Comparison of ENCODE assay signal across 2 cellular contexts in the genomic region with DNA sequence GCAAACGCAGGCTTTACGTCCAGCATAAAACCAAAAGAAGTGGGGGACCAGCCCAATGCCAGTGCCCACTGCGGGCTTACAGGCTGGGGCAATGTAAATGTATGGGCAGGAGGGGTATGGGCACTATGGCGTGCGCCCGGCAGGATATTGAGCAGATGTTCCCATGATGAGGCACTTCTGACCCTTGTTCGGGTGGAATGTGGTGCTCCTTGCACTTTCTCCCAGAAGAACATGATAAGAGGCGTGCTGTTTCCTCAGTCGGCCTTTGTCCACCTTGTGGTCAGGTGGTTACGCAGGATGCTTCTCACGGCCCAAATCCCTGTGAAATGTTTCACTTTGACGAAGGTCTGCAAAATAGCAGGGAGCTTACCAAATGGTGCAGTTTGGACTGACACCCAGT.
A peak's percentile ranks its signal among the peaks of the same experiment; 100 is the strongest.
TF ChIP-seq lines count a peak whose summit lies in the region.

No MANE protein-coding gene starts in this region.

TF ChIP-seq in HepG2, 621 proteins besides CTCF, POLR2A, EP300 and RAD21 (continues in another document):
- TF ChIP-seq SRSF9 (IDR thresholded peaks at IDR 0.05; ENCODE audit: borderline replicate concordance, insufficient read depth, low read depth, low read length, poor library complexity, severe bottlenecking) (no peak), ZBTB38 (CRISPR knock-in tag; IDR thresholded peaks at IDR 0.05) (peak; percentile 30; the same call in 1 of the 2 replicates), CAMTA2 (CRISPR knock-in tag; IDR thresholded peaks at IDR 0.05; ENCODE audit: borderline replicate concordance) (no peak), BRD4 (CRISPR knock-in tag; IDR thresholded peaks at IDR 0.05) (no peak), HDAC6 (IDR thresholded peaks at IDR 0.05; ENCODE audit: low read depth, low read length) (no peak), IRF9 (CRISPR knock-in tag; IDR thresholded peaks at IDR 0.05; ENCODE audit: borderline replicate concordance) (0 out of 2 replicates have a peak, but pooled peaks have one; percentile 11), AHDC1 (CRISPR knock-in tag; IDR thresholded peaks at IDR 0.05; ENCODE audit: borderline replicate concordance) (0 out of 2 replicates have a peak, but pooled peaks have one; percentile 19), ZNF816 (CRISPR knock-in tag; IDR thresholded peaks at IDR 0.05; ENCODE audit: borderline replicate concordance) (no peak), BCL3 (CRISPR knock-in tag; IDR thresholded peaks at IDR 0.05) (no peak), ZBTB20 (CRISPR knock-in tag; IDR thresholded peaks at IDR 0.05; ENCODE audit: borderline replicate concordance, low read depth) (no peak)
- TF ChIP-seq, protein P1, sequence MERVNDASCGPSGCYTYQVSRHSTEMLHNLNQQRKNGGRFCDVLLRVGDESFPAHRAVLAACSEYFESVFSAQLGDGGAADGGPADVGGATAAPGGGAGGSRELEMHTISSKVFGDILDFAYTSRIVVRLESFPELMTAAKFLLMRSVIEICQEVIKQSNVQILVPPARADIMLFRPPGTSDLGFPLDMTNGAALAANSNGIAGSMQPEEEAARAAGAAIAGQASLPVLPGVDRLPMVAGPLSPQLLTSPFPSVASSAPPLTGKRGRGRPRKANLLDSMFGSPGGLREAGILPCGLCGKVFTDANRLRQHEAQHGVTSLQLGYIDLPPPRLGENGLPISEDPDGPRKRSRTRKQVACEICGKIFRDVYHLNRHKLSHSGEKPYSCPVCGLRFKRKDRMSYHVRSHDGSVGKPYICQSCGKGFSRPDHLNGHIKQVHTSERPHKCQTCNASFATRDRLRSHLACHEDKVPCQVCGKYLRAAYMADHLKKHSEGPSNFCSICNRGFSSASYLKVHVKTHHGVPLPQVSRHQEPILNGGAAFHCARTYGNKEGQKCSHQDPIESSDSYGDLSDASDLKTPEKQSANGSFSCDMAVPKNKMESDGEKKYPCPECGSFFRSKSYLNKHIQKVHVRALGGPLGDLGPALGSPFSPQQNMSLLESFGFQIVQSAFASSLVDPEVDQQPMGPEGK (CRISPR knock-in tag; IDR thresholded peaks at IDR 0.05) = no peak
- TF ChIP-seq, protein P2, sequence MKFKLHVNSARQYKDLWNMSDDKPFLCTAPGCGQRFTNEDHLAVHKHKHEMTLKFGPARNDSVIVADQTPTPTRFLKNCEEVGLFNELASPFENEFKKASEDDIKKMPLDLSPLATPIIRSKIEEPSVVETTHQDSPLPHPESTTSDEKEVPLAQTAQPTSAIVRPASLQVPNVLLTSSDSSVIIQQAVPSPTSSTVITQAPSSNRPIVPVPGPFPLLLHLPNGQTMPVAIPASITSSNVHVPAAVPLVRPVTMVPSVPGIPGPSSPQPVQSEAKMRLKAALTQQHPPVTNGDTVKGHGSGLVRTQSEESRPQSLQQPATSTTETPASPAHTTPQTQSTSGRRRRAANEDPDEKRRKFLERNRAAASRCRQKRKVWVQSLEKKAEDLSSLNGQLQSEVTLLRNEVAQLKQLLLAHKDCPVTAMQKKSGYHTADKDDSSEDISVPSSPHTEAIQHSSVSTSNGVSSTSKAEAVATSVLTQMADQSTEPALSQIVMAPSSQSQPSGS (CRISPR knock-in tag; IDR thresholded peaks at IDR 0.05) = no peak

TF ChIP-seq in H1, 55 proteins besides CTCF, POLR2A, EP300 and RAD21:
- no peak for TF ChIP-seq ASH2L (IDR thresholded peaks at IDR 0.05; ENCODE audit: low read length)
- TF ChIP-seq, protein P3, sequence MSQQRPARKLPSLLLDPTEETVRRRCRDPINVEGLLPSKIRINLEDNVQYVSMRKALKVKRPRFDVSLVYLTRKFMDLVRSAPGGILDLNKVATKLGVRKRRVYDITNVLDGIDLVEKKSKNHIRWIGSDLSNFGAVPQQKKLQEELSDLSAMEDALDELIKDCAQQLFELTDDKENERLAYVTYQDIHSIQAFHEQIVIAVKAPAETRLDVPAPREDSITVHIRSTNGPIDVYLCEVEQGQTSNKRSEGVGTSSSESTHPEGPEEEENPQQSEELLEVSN (IDR thresholded peaks at IDR 0.05) = 0 out of 2 replicates have a peak, but pooled peaks have one; percentile 31
